ENCODE assay signal across 1 cellular context in the genomic region with DNA sequence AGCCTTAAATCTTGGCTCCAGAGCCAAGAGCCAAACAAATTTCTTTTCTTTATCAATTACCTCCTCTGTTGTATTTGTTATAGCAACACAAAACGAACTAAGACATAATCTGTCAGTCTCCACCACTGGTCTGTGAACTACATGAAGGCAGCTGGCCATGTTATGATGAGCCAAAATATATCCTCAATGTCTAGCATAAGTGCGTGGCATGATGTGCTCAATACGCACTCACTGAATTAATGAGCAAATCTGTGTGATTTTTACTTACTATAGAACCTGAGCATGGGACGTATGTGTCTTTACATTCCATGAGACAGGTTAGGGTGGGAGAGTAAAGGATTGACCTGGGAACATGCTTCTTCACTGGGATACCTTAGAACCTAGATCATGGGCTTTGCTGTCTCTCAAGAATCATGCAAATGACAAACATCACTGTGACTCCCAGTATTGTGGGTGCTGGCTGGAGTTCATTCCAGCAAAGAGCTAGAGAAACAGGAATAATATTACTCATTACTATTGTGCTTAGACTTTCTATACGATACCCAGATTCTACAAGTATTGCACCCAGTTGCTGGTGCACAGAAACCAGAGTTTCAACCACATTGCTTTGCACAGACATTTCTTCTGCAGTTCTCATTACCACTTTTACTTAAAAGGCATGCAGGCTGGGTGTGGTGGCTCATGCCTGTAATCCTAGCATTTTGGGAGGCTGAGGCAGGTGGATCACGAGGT.
TF ChIP-seq lines count a peak whose summit lies in the region.

No MANE protein-coding gene starts in this region.

TF ChIP-seq in GM12878, 131 proteins besides CTCF, POLR2A, EP300 and RAD21 (continued from another document):
- TF ChIP-seq KLF5 (IDR thresholded peaks at IDR 0.05; ENCODE audit: partially characterized antibody) (no peak), ETV6 (conservative IDR thresholded peaks at IDR 0.05 in 1 of 2, IDR thresholded peaks at IDR 0.05 in 1 of 2; ENCODE audit: borderline replicate concordance in 1 of 2, low read depth in 1 of 2) (peak in 1 of 2 experiments; percentile 90; a peak in 1 of 4 replicates), NFXL1 (IDR thresholded peaks at IDR 0.05; ENCODE audit: borderline replicate concordance) (peak; percentile 90; the same call in 1 of the 2 replicates), BCL3 (IDR thresholded peaks at IDR 0.05; ENCODE audit: borderline replicate concordance, insufficient read depth, low read depth, low read length, poor library complexity, severe bottlenecking) (peak; percentile 29), POLR2AphosphoS2 (IDR thresholded peaks at IDR 0.05; ENCODE audit: low read depth, low read length) (no peak), RUNX3 (IDR thresholded peaks at IDR 0.05; ENCODE audit: low read length) (peak; percentile 37)
